ENCODE assay signal across 8 cellular contexts in genomic region chr19:37931941-37932655, GRCh38. TPM values are rescaled to one million over a fixed set of nuclear protein-coding genes. Genes with fewer than 3 reads are reported as not detected.
DNase-seq lines count a peak whose midpoint lies in the region; ATAC-seq and TF ChIP-seq lines count a peak whose summit lies in the region.

No MANE protein-coding gene starts in this region.

- ATAC-seq in foreskin keratinocyte: peak; percentile 80

- H3K36me3 ChIP-seq in neural cell (ENCODE audit: insufficient read depth, low read length): no peaks in the 10 kb centered on the region

- H3K9me2 ChIP-seq in neural cell (ENCODE audit: insufficient read depth, low read length): no peaks in the 10 kb centered on the region

- H3K9me3 ChIP-seq in neural cell (ENCODE audit: low read length): no peaks in the 10 kb centered on the region

- H3K4me3 ChIP-seq in neural cell (ENCODE audit: low read length): peak overlapping the region; percentile 47

- DNase-seq in stimulated activated CD4-positive, alpha-beta T cell treated with anti-CD3 and anti-CD28 coated beads, Interleukin-4, amount 100 ng/mL, for 1 hour: peak; percentile 5
- no peak for DNase-seq in stimulated activated CD4-positive, alpha-beta T cell treated with anti-CD3 and anti-CD28 coated beads, Interleukin-4, amount 100 ng/mL, for 24 hours
- DNase-seq in LHCN-M2 (ENCODE audit: low read depth) (peak; percentile 86), SHP77 treated with DMSO at 0.1 percent for 48 hours (lab: John Stamatoyannopoulos, UW) (peak; percentile 12), foreskin keratinocyte (peak; percentile 94 to 96), COLO829 (ENCODE audit: low spot score) (no peak), midbrain (lab: John Stamatoyannopoulos, UW) (no peak)

- TF ChIP-seq RAD21 in neural cell (conservative IDR thresholded peaks at IDR 0.05): no peak

- H3K27me3 ChIP-seq in foreskin keratinocyte (no peaks in the 10 kb centered on the region), neural cell (ENCODE audit: insufficient read depth, low read depth, low read length) (no peaks in the 10 kb centered on the region)

- H3K27ac ChIP-seq in foreskin keratinocyte (peak overlapping the region; percentile 38), neural cell (ENCODE audit: low read length) (no peak overlapping the region)

- H3K4me2 ChIP-seq in neural cell (ENCODE audit: low read length): no peak overlapping the region

- peak overlapping the region; percentile 3 for H3K9ac ChIP-seq in neural cell (ENCODE audit: low read length)

- no peaks in the 10 kb centered on the region for H3K79me2 ChIP-seq in neural cell (replicated peaks; ENCODE audit: insufficient read depth, low read length)

- H2AFZ ChIP-seq in neural cell (ENCODE audit: low read depth, low read length): no peak overlapping the region

- H3K4me1 ChIP-seq in foreskin keratinocyte: peaks cover 34% of the 10 kb centered on the region

- no peak for TF ChIP-seq EP300 in neural cell (conservative IDR thresholded peaks at IDR 0.05; ENCODE audit: poor library complexity, severe bottlenecking)

- no peaks in the 10 kb centered on the region for H3F3A ChIP-seq in neural cell (ENCODE audit: insufficient read depth, low read length, poor library complexity, severe bottlenecking)

- H4K20me1 ChIP-seq in neural cell (ENCODE audit: insufficient read depth): no peaks in the 10 kb centered on the region

- TF ChIP-seq CTCF in foreskin keratinocyte (conservative IDR thresholded peaks at IDR 0.05) (peak; percentile 25), neural cell (IDR thresholded peaks at IDR 0.05; ENCODE audit: poor library complexity, severe bottlenecking) (no peak)

TF ChIP-seq in neural cell, 6 proteins besides CTCF, POLR2A, EP300 and RAD21:
- TF ChIP-seq EZH2 (IDR thresholded peaks at IDR 0.05; ENCODE audit: borderline replicate concordance, insufficient read depth, low read length, poor library complexity, severe bottlenecking): no peak
- no peak for TF ChIP-seq TAF1 (IDR thresholded peaks at IDR 0.05; ENCODE audit: low read depth)
- no peak for TF ChIP-seq REST (IDR thresholded peaks at IDR 0.05; ENCODE audit: borderline replicate concordance)
- no peak for TF ChIP-seq SMC3 (conservative IDR thresholded peaks at IDR 0.05; ENCODE audit: poor library complexity)
- no peak for TF ChIP-seq POLR2AphosphoS5 (IDR thresholded peaks at IDR 0.05)
- TF ChIP-seq MXI1 (conservative IDR thresholded peaks at IDR 0.05; ENCODE audit: poor library complexity, severe bottlenecking): no peak

RNA-seq across cellular contexts. Expression of gene SIPA1L3, which starts 25.1 kb away (rescaled TPM):
- total RNA-seq in LHCN-M2 (2014; rRNA removed): 30.4 and 32.8 TPM in 2 replicates
- polyA plus RNA-seq in LHCN-M2 (2012): 19.2 TPM
- total RNA-seq in foreskin keratinocyte: 17.2 and 17.7 TPM in 2 replicates
- polyA plus RNA-seq in foreskin keratinocyte: 3.0 and 3.8 TPM in 2 replicates
- polyA plus RNA-seq in neural cell: 1.5 and 2.8 TPM in 2 replicates
- 10.5 and 13.0 TPM in 2 replicates for polyA minus RNA-seq in neural cell

RNA-seq across cellular contexts. Expression of gene WDR87, which starts 25.7 kb away (rescaled TPM):
- not detected in 2 replicates for total RNA-seq in LHCN-M2 (2014; rRNA removed)
- not detected for polyA plus RNA-seq in LHCN-M2 (2012)
- total RNA-seq in foreskin keratinocyte: not detected in 2 replicates
- polyA plus RNA-seq in foreskin keratinocyte: not detected in 2 replicates
- polyA plus RNA-seq in neural cell: not detected in 2 replicates
- not detected in 2 replicates for polyA minus RNA-seq in neural cell

Comparison
In these comparisons a context has a peak if more than half of its experiments do, and no peak if none do; other contexts are left out.
1. DNase-seq: peak in stimulated activated CD4-positive, alpha-beta T cell treated with anti-CD3 and anti-CD28 coated beads, Interleukin-4, amount 100 ng/mL, for 1 hour (single experiment), LHCN-M2 (single experiment), SHP77 treated with DMSO at 0.1 percent for 48 hours (single experiment) and foreskin keratinocyte (2 of 2); none in stimulated activated CD4-positive, alpha-beta T cell treated with anti-CD3 and anti-CD28 coated beads, Interleukin-4, amount 100 ng/mL, for 24 hours (single experiment), COLO829 (single experiment) and midbrain (single experiment).